ENCODE assay signal across 8 cellular contexts in genomic region chr17:61411944-61412859, GRCh38. TPM values are rescaled to one million over a fixed set of nuclear protein-coding genes. Genes with fewer than 3 reads are reported as not detected.
DNase-seq lines count a peak whose midpoint lies in the region; ATAC-seq and TF ChIP-seq lines count a peak whose summit lies in the region.

No MANE protein-coding gene starts in this region.

- no peaks in the 10 kb centered on the region for H3K9me2 ChIP-seq in PC-3 (replicated peaks; ENCODE audit: low read length)

- no peaks in the 10 kb centered on the region for H4K20me1 ChIP-seq in PC-3 (ENCODE audit: low read length)

- ATAC-seq in GM21423 (IDR thresholded peaks at IDR 0.05; ENCODE audit: unreplicated experiment), result peak; percentile 61
- ATAC-seq in PC-3, result peak; percentile 45
- ATAC-seq in activated T-helper 17 cell treated with anti-CD3 and anti-CD28 coated beads, Interleukin-2, amount 50 U/mL, for 72 hours (replicated peaks), result peak; percentile 81
- ATAC-seq in natural killer cell treated with Interleukin-12 subunit alpha and Interleukin-12 subunit beta and Interleukin-15 and Interleukin-18, amount 100 ng/mL, for 72 hours, result peak; percentile 81 to 86

- H3K9ac ChIP-seq in HUES6 (ENCODE audit: low read length) (peak overlapping the region; percentile 63), PC-3 (ENCODE audit: low read length) (peak overlapping the region; percentile 82)

- POLR2A ChIA-PET in PC-3 (lab: Charles Lee; ENCODE audit: unreplicated experiment), result interaction anchor here (0.5 to 0.7 kb wide), 6 partner anchors 53 to 813 kb away, joined by 3 to 7 read pairs (median 3); no protein-coding TSS in a partner anchor

- H3K4me1 ChIP-seq in HUES6 (ENCODE audit: control insufficient read depth, insufficient read depth, low read length) (peaks cover 14% of the 10 kb centered on the region), PC-3 (ENCODE audit: insufficient read depth, low read length) (peaks cover 31% of the 10 kb centered on the region)

- H3K79me2 ChIP-seq in PC-3 (ENCODE audit: low read length), result peaks cover 9% of the 10 kb centered on the region

- H3K36me3 ChIP-seq in HUES6 (ENCODE audit: control insufficient read depth, insufficient read depth, low read length) (no peaks in the 10 kb centered on the region), PC-3 (ENCODE audit: low read depth, low read length) (no peaks in the 10 kb centered on the region)

- H3K36me3 Mint-ChIP-seq in activated T-helper 17 cell treated with anti-CD3 and anti-CD28 coated beads, Interleukin-2, amount 50 U/mL, for 72 hours (ENCODE audit: low read depth), result no peaks in the 10 kb centered on the region
- no peaks in the 10 kb centered on the region for H3K36me3 Mint-ChIP-seq in natural killer cell treated with Interleukin-12 subunit alpha and Interleukin-12 subunit beta and Interleukin-15 and Interleukin-18, amount 100 ng/mL, for 72 hours
- H3K36me3 Mint-ChIP-seq in stimulated activated naive CD8-positive, alpha-beta T cell treated with anti-CD3 and anti-CD28 coated beads, Interleukin-15, Interleukin-2, amounts not matched to agents 100 ng/mL and 50 ng/mL, for 24 hours (ENCODE audit: low read depth), result no peaks in the 10 kb centered on the region

- H3K4me3 ChIP-seq in HUES6 (ENCODE audit: low read depth, low read length), result peak overlapping the region; percentile 77
- H3K4me3 ChIP-seq in PC-3 (ENCODE audit: low read length), result peak overlapping the region; percentile 84
- H3K4me3 ChIP-seq in fibroblast of pulmonary artery (replicated peaks; ENCODE audit: low read depth, low read length), result peak overlapping the region; percentile 57

- DNase-seq in COR-L47 (lab: John Stamatoyannopoulos, UW), result peak; percentile 44
- peak; percentile 89 for DNase-seq in PC-3
- peak; percentile 74 for DNase-seq in fibroblast of pulmonary artery (ENCODE audit: low read depth)
- peak; percentile 81 for DNase-seq in natural killer cell treated with Interleukin-12 subunit alpha and Interleukin-12 subunit beta and Interleukin-15 and Interleukin-18, amount 100 ng/mL, for 72 hours (ENCODE audit: low spot score)

- H3K4me2 ChIP-seq in PC-3 (ENCODE audit: low read length), result peak overlapping the region; percentile 96

- no peak overlapping the region for H3K27ac Mint-ChIP-seq in activated T-helper 17 cell treated with anti-CD3 and anti-CD28 coated beads, Interleukin-2, amount 50 U/mL, for 72 hours
- no peak overlapping the region for H3K27ac Mint-ChIP-seq in natural killer cell treated with Interleukin-12 subunit alpha and Interleukin-12 subunit beta and Interleukin-15 and Interleukin-18, amount 100 ng/mL, for 72 hours
- H3K27ac Mint-ChIP-seq in stimulated activated naive CD8-positive, alpha-beta T cell treated with anti-CD3 and anti-CD28 coated beads, Interleukin-15, Interleukin-2, amounts not matched to agents 100 ng/mL and 50 ng/mL, for 24 hours, result no peak overlapping the region

- BruUV-seq in PC-3 (replicated peaks; lab: Mats Ljungman, UMichigan), result no TSS peak

- H3K9me3 Mint-ChIP-seq in activated T-helper 17 cell treated with anti-CD3 and anti-CD28 coated beads, Interleukin-2, amount 50 U/mL, for 72 hours, result no peaks in the 10 kb centered on the region
- H3K9me3 Mint-ChIP-seq in natural killer cell treated with Interleukin-12 subunit alpha and Interleukin-12 subunit beta and Interleukin-15 and Interleukin-18, amount 100 ng/mL, for 72 hours, result no peaks in the 10 kb centered on the region
- no peaks in the 10 kb centered on the region for H3K9me3 Mint-ChIP-seq in stimulated activated naive CD8-positive, alpha-beta T cell treated with anti-CD3 and anti-CD28 coated beads, Interleukin-15, Interleukin-2, amounts not matched to agents 100 ng/mL and 50 ng/mL, for 24 hours

- H3K27me3 ChIP-seq in HUES6 (ENCODE audit: control insufficient read depth, insufficient read depth, low read length), result peaks cover 96% of the 10 kb centered on the region
- H3K27me3 ChIP-seq in PC-3 (ENCODE audit: low read length), result no peaks in the 10 kb centered on the region

- H3K27ac ChIP-seq in HUES6 (ENCODE audit: low read depth, low read length) (no peak overlapping the region), PC-3 (ENCODE audit: low read length) (peak overlapping the region; percentile 81)

- intact Hi-C loops in PC-3 (cut with micrococcal nuclease), result loop anchor here (1.0 to 10.0 kb wide), 9 partner anchors 139 to 692 kb away; no protein-coding TSS in a partner anchor

- CTCF ChIA-PET in PC-3 (lab: Charles Lee), result interaction anchor here (0.5 to 2.9 kb wide), 16 partner anchors 12 to 692 kb away, joined by 3 to 47 read pairs (median 5); partner anchors contain the start of gene TBX2

- H3K4me3 Mint-ChIP-seq in activated T-helper 17 cell treated with anti-CD3 and anti-CD28 coated beads, Interleukin-2, amount 50 U/mL, for 72 hours, result peak overlapping the region; percentile 74
- H3K4me3 Mint-ChIP-seq in natural killer cell treated with Interleukin-12 subunit alpha and Interleukin-12 subunit beta and Interleukin-15 and Interleukin-18, amount 100 ng/mL, for 72 hours, result peak overlapping the region; percentile 60
- peak overlapping the region; percentile 54 for H3K4me3 Mint-ChIP-seq in stimulated activated naive CD8-positive, alpha-beta T cell treated with anti-CD3 and anti-CD28 coated beads, Interleukin-15, Interleukin-2, amounts not matched to agents 100 ng/mL and 50 ng/mL, for 24 hours

- peak; percentile 98 for TF ChIP-seq CTCF in PC-3 (conservative IDR thresholded peaks at IDR 0.05; ENCODE audit: low read depth, low read length)
- peak; percentile 64 for TF ChIP-seq CTCF in fibroblast of pulmonary artery (IDR thresholded peaks at IDR 0.05; ENCODE audit: low read length, missing control alignments)

- no peaks in the 10 kb centered on the region for H3F3A ChIP-seq in PC-3 (ENCODE audit: low read length, unreplicated experiment)

- peaks cover 25% of the 10 kb centered on the region for H3K27me3 Mint-ChIP-seq in activated T-helper 17 cell treated with anti-CD3 and anti-CD28 coated beads, Interleukin-2, amount 50 U/mL, for 72 hours
- peaks cover 17 to 21% of the 10 kb centered on the region in 2 donors for H3K27me3 Mint-ChIP-seq in natural killer cell treated with Interleukin-12 subunit alpha and Interleukin-12 subunit beta and Interleukin-15 and Interleukin-18, amount 100 ng/mL, for 72 hours
- peaks cover 40% of the 10 kb centered on the region for H3K27me3 Mint-ChIP-seq in stimulated activated naive CD8-positive, alpha-beta T cell treated with anti-CD3 and anti-CD28 coated beads, Interleukin-15, Interleukin-2, amounts not matched to agents 100 ng/mL and 50 ng/mL, for 24 hours

- H3K9me3 ChIP-seq in HUES6 (ENCODE audit: control insufficient read depth, insufficient read depth, low read depth, low read length) (no peaks in the 10 kb centered on the region), PC-3 (ENCODE audit: low read length) (no peaks in the 10 kb centered on the region)

- peaks cover 6% of the 10 kb centered on the region for H3K4me1 Mint-ChIP-seq in activated T-helper 17 cell treated with anti-CD3 and anti-CD28 coated beads, Interleukin-2, amount 50 U/mL, for 72 hours
- H3K4me1 Mint-ChIP-seq in natural killer cell treated with Interleukin-12 subunit alpha and Interleukin-12 subunit beta and Interleukin-15 and Interleukin-18, amount 100 ng/mL, for 72 hours (ENCODE audit: low read depth in 2 of 2), result peaks cover 11 to 14% of the 10 kb centered on the region in 2 donors
- H3K4me1 Mint-ChIP-seq in stimulated activated naive CD8-positive, alpha-beta T cell treated with anti-CD3 and anti-CD28 coated beads, Interleukin-15, Interleukin-2, amounts not matched to agents 100 ng/mL and 50 ng/mL, for 24 hours (ENCODE audit: low read depth), result peaks cover 17% of the 10 kb centered on the region

- H2AFZ ChIP-seq in PC-3 (ENCODE audit: low read length), result peak overlapping the region; percentile 97

RNA-seq across cellular contexts. Expression of gene TBX2, which starts 12.6 kb away (rescaled TPM):
- 7.1 and 8.5 TPM in 2 replicates for total RNA-seq in PC-3 (2014; rRNA removed)
- total RNA-seq in activated T-helper 17 cell treated with anti-CD3 and anti-CD28 coated beads, Interleukin-2, amount 50 U/mL, for 72 hours, result not detected
- total RNA-seq in natural killer cell treated with Interleukin-12 subunit alpha and Interleukin-12 subunit beta and Interleukin-15 and Interleukin-18, amount 100 ng/mL, for 72 hours, result under 1 TPM in 1 of 2 donors, not detected in 1; 0.08 TPM

RNA-seq across cellular contexts. Expression of gene TBX4, which starts 40.0 kb away (rescaled TPM):
- total RNA-seq in PC-3 (2014; rRNA removed), result not detected in 2 replicates
- total RNA-seq in activated T-helper 17 cell treated with anti-CD3 and anti-CD28 coated beads, Interleukin-2, amount 50 U/mL, for 72 hours, result not detected
- not detected for total RNA-seq in natural killer cell treated with Interleukin-12 subunit alpha and Interleukin-12 subunit beta and Interleukin-15 and Interleukin-18, amount 100 ng/mL, for 72 hours
